Comparison of ENCODE assay signal across 20 cellular contexts in the genomic region with DNA sequence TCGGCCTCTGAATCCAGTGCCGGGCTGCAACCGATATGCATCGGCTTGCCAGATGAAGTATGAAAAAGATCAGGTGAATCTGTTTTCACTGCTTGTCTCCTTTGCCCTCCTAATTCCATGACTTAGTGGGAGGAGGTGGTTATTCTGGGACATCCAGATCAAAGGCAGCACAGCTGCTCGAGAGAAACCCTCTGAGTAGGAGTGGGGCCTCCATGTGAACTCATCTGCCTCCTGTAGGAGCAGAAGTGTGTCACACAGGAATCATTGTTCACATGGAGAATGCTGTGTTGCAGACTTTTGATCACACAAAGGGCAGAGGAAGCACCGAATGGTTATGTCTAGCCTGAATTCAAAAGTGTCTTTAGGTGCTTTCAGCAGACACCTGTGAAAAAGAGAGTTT.
"Had no signal": no experiment of that assay in that cellular context is flagged by ENCODE, and none has a peak within 500 bp of the region (broad histone marks: within the 10 kb centered on the region; RNA-seq: fewer than 3 reads in every experiment).

No MANE protein-coding gene starts in this region.

- H3K4me3 ChIP-seq: sigmoid colon, spleen, testis, upper lobe of right lung had no signal

- ATAC-seq: activated CD8-positive, alpha-beta T cell treated with anti-CD3 and anti-CD28 coated beads for 36 hours; activated T-helper 17 cell treated with anti-CD3 and anti-CD28 coated beads, Interleukin-2, amount 50 U/mL, for 72 hours; stimulated activated memory B cell treated with anti-CD40 and anti-IgM and Interleukin-4, amounts not matched to agents 10 μg/mL and 1 μg/mL and 100 μg/mL, for 72 hours; upper lobe of right lung had no signal

- FAIRE-seq: colon, endometrium had no signal

- DNase-seq: activated CD4-positive, alpha-beta T cell treated with anti-CD3 and anti-CD28 coated beads, Interleukin-2, amount 10 ng/mL, durations not matched to agents 24 days and 14 days; activated CD4-positive, CD25-positive, alpha-beta regulatory T cell; activated CD8-positive, alpha-beta T cell treated with anti-CD3 and anti-CD28 coated beads for 36 hours; activated naive CD4-positive, alpha-beta T cell; activated naive CD8-positive, alpha-beta T cell treated with anti-CD3 and anti-CD28 coated beads for 36 hours; activated T-cell treated with anti-CD3 and anti-CD28 coated beads, Interleukin-2, amount 50 U/mL, for 1 hour; amniotic stem cell; mesenchymal stem cell; nephron progenitor cell; sigmoid colon; spleen; stimulated activated CD4-positive, alpha-beta T cell treated with anti-CD3 and anti-CD28 coated beads, Interleukin-4, amount 100 ng/mL, for 4 hours; T-helper 1 cell; T1000; testis; upper lobe of right lung had no signal

- H3K9me3 ChIP-seq: sigmoid colon, spleen, testis, upper lobe of right lung had no signal

- H3K27ac ChIP-seq: sigmoid colon, spleen, testis, upper lobe of right lung had no signal

- H3K27me3 ChIP-seq: sigmoid colon, spleen, testis, upper lobe of right lung had no signal

- H3K4me1 ChIP-seq: sigmoid colon, spleen, testis had no signal
